In the genomic region with DNA sequence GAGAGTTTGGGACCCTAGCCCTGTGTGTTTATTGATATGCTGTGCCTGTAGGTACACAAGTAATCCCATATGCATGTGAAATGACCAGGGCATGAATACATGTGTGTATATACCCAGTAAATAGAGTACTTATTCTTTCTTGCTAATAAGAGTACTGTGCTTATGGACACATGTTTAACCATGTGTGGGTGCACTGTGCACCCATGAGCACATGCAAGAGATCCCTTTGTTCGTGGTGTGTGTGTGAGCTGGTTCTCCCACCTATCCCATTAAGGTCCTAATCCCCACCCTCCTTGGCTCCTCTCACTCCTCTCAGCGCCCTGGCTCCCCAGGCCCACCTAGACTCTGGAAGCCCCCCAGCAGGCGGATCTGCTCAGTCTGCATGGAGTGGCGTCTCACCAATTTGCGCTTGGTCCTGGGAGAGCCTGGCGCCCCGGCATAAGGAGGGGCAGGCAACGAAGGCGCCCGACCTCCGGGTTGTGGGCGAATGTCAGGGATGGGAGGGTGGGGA, we compare ENCODE assay signal across 8 cellular contexts. TPM values are rescaled to one million over a fixed set of nuclear protein-coding genes. Genes with fewer than 3 reads are reported as not detected.
DNase-seq lines count a peak whose midpoint lies in the region; ATAC-seq and TF ChIP-seq lines count a peak whose summit lies in the region.

No MANE protein-coding gene starts in this region.

- H3K27ac ChIP-seq in iPS DF 6.9 (ENCODE audit: low read length) (no peak overlapping the region), smooth muscle cell (ENCODE audit: low read depth) (no peak overlapping the region)

- peak overlapping the region; percentile 72 for H3K4me3 Mint-ChIP-seq in activated T-helper 1 cell treated with anti-CD3 and anti-CD28 coated beads, Interleukin-12 subunit alpha, Interleukin-12 subunit beta, Interleukin-2, Interleukin-4 antibody, amounts not matched to agents 30 ng/mL and 10 ng/mL and 1 ng/mL, durations not matched to agents 14 hours and 24 hours and 36 hours

- peaks cover 22% of the 10 kb centered on the region for H3K79me2 ChIP-seq in smooth muscle cell (ENCODE audit: low read depth)

- no peak for TF ChIP-seq CTCF in HFF-Myc (IDR thresholded peaks at IDR 0.05; ENCODE audit: low read depth, low read length, missing control alignments)
- no peak for TF ChIP-seq CTCF in smooth muscle cell (IDR thresholded peaks at IDR 0.05; ENCODE audit: borderline replicate concordance, insufficient read depth, poor library complexity, severe bottlenecking)

- no peaks in the 10 kb centered on the region for H3K9me3 Mint-ChIP-seq in activated T-helper 1 cell treated with anti-CD3 and anti-CD28 coated beads, Interleukin-12 subunit alpha, Interleukin-12 subunit beta, Interleukin-2, Interleukin-4 antibody, amounts not matched to agents 30 ng/mL and 10 ng/mL and 1 ng/mL, durations not matched to agents 14 hours and 24 hours and 36 hours

- H2AFZ ChIP-seq in smooth muscle cell (ENCODE audit: low read depth): peak overlapping the region; percentile 90

- H3K9me3 ChIP-seq in iPS DF 6.9 (ENCODE audit: control insufficient read depth, insufficient read depth, low read length) (no peaks in the 10 kb centered on the region), smooth muscle cell (replicated peaks; ENCODE audit: low read depth) (no peaks in the 10 kb centered on the region)

- H3K9ac ChIP-seq in smooth muscle cell (ENCODE audit: low read depth): no peak overlapping the region

- peaks cover 31% of the 10 kb centered on the region for H3K27me3 ChIP-seq in iPS DF 6.9 (ENCODE audit: control insufficient read depth, insufficient read depth, low read length)
- H3K27me3 ChIP-seq in smooth muscle cell (ENCODE audit: low read depth): no peaks in the 10 kb centered on the region

- peaks cover 3% of the 10 kb centered on the region; the same call in 1 of the 2 replicates for H3K4me1 ChIP-seq in iPS DF 6.9 (ENCODE audit: control insufficient read depth, insufficient read depth, low read length)
- peaks cover 37% of the 10 kb centered on the region for H3K4me1 ChIP-seq in smooth muscle cell (ENCODE audit: low read depth)

- no peaks in the 10 kb centered on the region for H3K27me3 Mint-ChIP-seq in activated T-helper 1 cell treated with anti-CD3 and anti-CD28 coated beads, Interleukin-12 subunit alpha, Interleukin-12 subunit beta, Interleukin-2, Interleukin-4 antibody, amounts not matched to agents 30 ng/mL and 10 ng/mL and 1 ng/mL, durations not matched to agents 14 hours and 24 hours and 36 hours (ENCODE audit: insufficient read depth)

- no CpG with 5 or more reads among the region's 12 CpGs for WGBS in iPS DF 6.9 (ENCODE audit: insufficient coverage, insufficient read length)
- 12% methylated on average over 9 of the region's 12 CpGs for WGBS in smooth muscle cell (ENCODE audit: low lambda C conversion rate)

- DNase-seq in HFF-Myc (ENCODE audit: extremely low read depth, low read depth) (no peak), iPS DF 6.9 (ENCODE audit: low read depth, low spot score) (no peak), smooth muscle cell (lab: John Stamatoyannopoulos, UW; ENCODE audit: unreplicated experiment) (no peak), NCI-H1694 (lab: John Stamatoyannopoulos, UW) (no peak), NCI-H1436 treated with DMSO at 0.1 percent for 48 hours (lab: John Stamatoyannopoulos, UW) (no peak), activated gamma-delta T cell treated with Interleukin-2 at 50 U/mL for 16 hours (no peak)
- no peak for DNase-seq in activated T-helper 1 cell treated with anti-CD3 and anti-CD28 coated beads, Interleukin-12 subunit alpha, Interleukin-12 subunit beta, Interleukin-2, Interleukin-4 antibody, amounts not matched to agents 30 ng/mL and 10 ng/mL and 1 ng/mL, durations not matched to agents 14 hours and 24 hours and 36 hours (ENCODE audit: low spot score)

- H3K27ac Mint-ChIP-seq in activated T-helper 1 cell treated with anti-CD3 and anti-CD28 coated beads, Interleukin-12 subunit alpha, Interleukin-12 subunit beta, Interleukin-2, Interleukin-4 antibody, amounts not matched to agents 30 ng/mL and 10 ng/mL and 1 ng/mL, durations not matched to agents 14 hours and 24 hours and 36 hours: no peak overlapping the region

- no peaks in the 10 kb centered on the region for H3K36me3 ChIP-seq in iPS DF 6.9 (ENCODE audit: control insufficient read depth, insufficient read depth, low read length)
- H3K36me3 ChIP-seq in smooth muscle cell (ENCODE audit: low read depth): no peaks in the 10 kb centered on the region

- peaks cover 4% of the 10 kb centered on the region for H4K20me1 ChIP-seq in smooth muscle cell (ENCODE audit: low read depth)

- intact Hi-C loops in activated T-helper 1 cell treated with anti-CD3 and anti-CD28 coated beads, Interleukin-12 subunit alpha, Interleukin-12 subunit beta, Interleukin-2, Interleukin-4 antibody, amounts not matched to agents 30 ng/mL and 10 ng/mL and 1 ng/mL, durations not matched to agents 14 hours and 24 hours and 36 hours (cut with micrococcal nuclease): loop anchor here (2.0 kb wide), 1 partner anchor 75 kb away; the partner anchor contains the start of gene ANKRD35

- peaks cover 80% of the 10 kb centered on the region for H3K4me1 Mint-ChIP-seq in activated T-helper 1 cell treated with anti-CD3 and anti-CD28 coated beads, Interleukin-12 subunit alpha, Interleukin-12 subunit beta, Interleukin-2, Interleukin-4 antibody, amounts not matched to agents 30 ng/mL and 10 ng/mL and 1 ng/mL, durations not matched to agents 14 hours and 24 hours and 36 hours (ENCODE audit: low read depth)

- H3K36me3 Mint-ChIP-seq in activated T-helper 1 cell treated with anti-CD3 and anti-CD28 coated beads, Interleukin-12 subunit alpha, Interleukin-12 subunit beta, Interleukin-2, Interleukin-4 antibody, amounts not matched to agents 30 ng/mL and 10 ng/mL and 1 ng/mL, durations not matched to agents 14 hours and 24 hours and 36 hours (ENCODE audit: low read depth): peaks cover 7% of the 10 kb centered on the region

- H3K4me2 ChIP-seq in smooth muscle cell: peak overlapping the region; percentile 91

- ATAC-seq in HG02798 (IDR thresholded peaks at IDR 0.05; ENCODE audit: poor library complexity, unreplicated experiment): no peak

- H3K4me3 ChIP-seq in HFF-Myc (replicated peaks; ENCODE audit: low read depth, low read length) (peak overlapping the region; percentile 80), iPS DF 6.9 (ENCODE audit: low read length) (peak overlapping the region; percentile 57; the same call in 1 of the 2 replicates), smooth muscle cell (peak overlapping the region; percentile 70)

- H3F3A ChIP-seq in smooth muscle cell (ENCODE audit: low read depth): peaks cover 7% of the 10 kb centered on the region

RNA-seq across cellular contexts. Expression of gene LIX1L, which starts 2.2 kb away (rescaled TPM):
- total RNA-seq in activated T-helper 1 cell treated with anti-CD3 and anti-CD28 coated beads, Interleukin-12 subunit alpha, Interleukin-12 subunit beta, Interleukin-2, Interleukin-4 antibody, amounts not matched to agents 30 ng/mL and 10 ng/mL and 1 ng/mL, durations not matched to agents 14 hours and 24 hours and 36 hours: 30.3 and 32.2 TPM in 2 replicates
- total RNA-seq in smooth muscle cell: 23.2 and 32.7 TPM in 2 replicates
- polyA plus RNA-seq in smooth muscle cell: 26.2 and 31.1 TPM in 2 replicates

RNA-seq across cellular contexts. Expression of gene ANKRD34A, which starts 4.4 kb away (rescaled TPM):
- total RNA-seq in activated T-helper 1 cell treated with anti-CD3 and anti-CD28 coated beads, Interleukin-12 subunit alpha, Interleukin-12 subunit beta, Interleukin-2, Interleukin-4 antibody, amounts not matched to agents 30 ng/mL and 10 ng/mL and 1 ng/mL, durations not matched to agents 14 hours and 24 hours and 36 hours: 4.8 and 5.1 TPM in 2 replicates
- 0.36 and 0.49 TPM in 2 replicates for total RNA-seq in smooth muscle cell
- 1.3 and 2.4 TPM in 2 replicates for polyA plus RNA-seq in smooth muscle cell

RNA-seq across cellular contexts. Expression of gene POLR3GL, which starts 4.5 kb away (rescaled TPM):
- total RNA-seq in activated T-helper 1 cell treated with anti-CD3 and anti-CD28 coated beads, Interleukin-12 subunit alpha, Interleukin-12 subunit beta, Interleukin-2, Interleukin-4 antibody, amounts not matched to agents 30 ng/mL and 10 ng/mL and 1 ng/mL, durations not matched to agents 14 hours and 24 hours and 36 hours: 10.6 and 11.6 TPM in 2 replicates
- 17.7 and 22.2 TPM in 2 replicates for total RNA-seq in smooth muscle cell
- polyA plus RNA-seq in smooth muscle cell: 26.4 and 33.6 TPM in 2 replicates

RNA-seq across cellular contexts. Expression of gene RBM8A, which starts 32.7 kb away (rescaled TPM):
- 331 and 354 TPM in 2 replicates for total RNA-seq in activated T-helper 1 cell treated with anti-CD3 and anti-CD28 coated beads, Interleukin-12 subunit alpha, Interleukin-12 subunit beta, Interleukin-2, Interleukin-4 antibody, amounts not matched to agents 30 ng/mL and 10 ng/mL and 1 ng/mL, durations not matched to agents 14 hours and 24 hours and 36 hours
- total RNA-seq in smooth muscle cell: 143 and 144 TPM in 2 replicates
- polyA plus RNA-seq in smooth muscle cell: 195 and 211 TPM in 2 replicates

RNA-seq across cellular contexts. Expression of gene TXNIP, which starts 36.4 kb away (rescaled TPM):
- total RNA-seq in activated T-helper 1 cell treated with anti-CD3 and anti-CD28 coated beads, Interleukin-12 subunit alpha, Interleukin-12 subunit beta, Interleukin-2, Interleukin-4 antibody, amounts not matched to agents 30 ng/mL and 10 ng/mL and 1 ng/mL, durations not matched to agents 14 hours and 24 hours and 36 hours: 107 and 108 TPM in 2 replicates
- total RNA-seq in smooth muscle cell: 365 and 384 TPM in 2 replicates
- 197 and 206 TPM in 2 replicates for polyA plus RNA-seq in smooth muscle cell
